In genomic region chr19:10510301-10510802, GRCh38 we compare ENCODE assay signal across 8 cellular contexts. TPM values are rescaled to one million over a fixed set of nuclear protein-coding genes. Genes with fewer than 3 reads are reported as not detected.
DNase-seq lines count a peak whose midpoint lies in the region; ATAC-seq and TF ChIP-seq lines count a peak whose summit lies in the region.

No MANE protein-coding gene starts in this region.

- H3K4me3 Mint-ChIP-seq in WTC11 (no peak overlapping the region), nephron progenitor cell (no peak overlapping the region)

- intact Hi-C loops in heart left ventricle (cut with DNase I) (no loop called here), Right ventricle myocardium inferior (cut with DNase I) (no loop called here), sciatic nerve (cut with DNase I) (no loop called here)

- no peak overlapping the region for H3K4me3 ChIP-seq in heart left ventricle

- H3K36me3 Mint-ChIP-seq in WTC11, result peaks cover 8% of the 10 kb centered on the region; the same call in 1 of the 2 replicates
- H3K36me3 Mint-ChIP-seq in nephron progenitor cell (ENCODE audit: low read depth), result peaks cover 11% of the 10 kb centered on the region

- 0 out of 2 replicates have a peak, but pooled peaks cover 3% of the 10 kb centered on the region for H3K9me3 Mint-ChIP-seq in WTC11
- no peaks in the 10 kb centered on the region for H3K9me3 Mint-ChIP-seq in nephron progenitor cell

- 5 to 9% (median 7%) methylated on average over 7 to 15 of the region's 15 CpGs for WGBS in heart left ventricle, 4 donors

- H3K27ac ChIP-seq in heart left ventricle, result no peak overlapping the region

- peaks cover 0 to 17% (median 0%) of the 10 kb centered on the region in 12 donors for H3K4me1 ChIP-seq in heart left ventricle

- ATAC-seq in heart left ventricle (no peak), Right ventricle myocardium inferior (no peak), WTC11 (peak; percentile 23), GM21447 (IDR thresholded peaks at IDR 0.05; ENCODE audit: unreplicated experiment) (no peak), sciatic nerve (no peak), HG02981 (IDR thresholded peaks at IDR 0.05; ENCODE audit: unreplicated experiment) (no peak)

- TF ChIP-seq CTCF in heart left ventricle (IDR thresholded peaks at IDR 0.05) (peak; percentile 44 to 70 (median 58)), WTC11 (IDR thresholded peaks at IDR 0.05) (peak; percentile 80), nephron progenitor cell (IDR thresholded peaks at IDR 0.05) (peak; percentile 87)

- H3K4me1 Mint-ChIP-seq in WTC11, result peaks cover 11% of the 10 kb centered on the region
- H3K4me1 Mint-ChIP-seq in nephron progenitor cell, result peaks cover 5% of the 10 kb centered on the region

- no peaks in the 10 kb centered on the region for H3K9me3 ChIP-seq in heart left ventricle

- no peaks in the 10 kb centered on the region for H3K36me3 ChIP-seq in heart left ventricle

- H3K27me3 ChIP-seq in heart left ventricle, result peaks cover 22 to 57% (median 38%) of the 10 kb centered on the region in 9 donors

- no peak overlapping the region for H3K27ac Mint-ChIP-seq in WTC11
- no peak overlapping the region for H3K27ac Mint-ChIP-seq in nephron progenitor cell

- POLR2A ChIA-PET in WTC11 (lab: Charles Lee), result no interaction called here

- no peak for TF ChIP-seq POLR2A in heart left ventricle (IDR thresholded peaks at IDR 0.05)

- no peak for DNase-seq in heart left ventricle
- no peak for DNase-seq in Right ventricle myocardium inferior (ENCODE audit: missing footprints)
- DNase-seq in WTC11 (ENCODE audit: low spot score), result peak; percentile 88
- peak; percentile 17 for DNase-seq in cerebellar cortex (ENCODE audit: low spot score)
- peak; percentile 81 for DNase-seq in nephron progenitor cell
- no peak for DNase-seq in sciatic nerve (ENCODE audit: low spot score)

- peaks cover 34% of the 10 kb centered on the region for H3K27me3 Mint-ChIP-seq in WTC11 (ENCODE audit: low read depth)
- H3K27me3 Mint-ChIP-seq in nephron progenitor cell (ENCODE audit: low read depth, poor library complexity), result peaks cover 24% of the 10 kb centered on the region

- CTCF ChIA-PET in WTC11 (lab: Charles Lee), result interaction anchor here (0.6 to 3.0 kb wide), 19 partner anchors 10 to 427 kb away, joined by 3 to 21 read pairs (median 5); partner anchors contain the start of genes CDC37 and QTRT1

TF ChIP-seq in WTC11, 78 proteins besides CTCF, POLR2A, EP300 and RAD21:
- TF ChIP-seq HMGXB4 (CRISPR knock-in tag; IDR thresholded peaks at IDR 0.05) (0 out of 2 replicates have a peak, but pooled peaks have one; percentile 49), CREB1 (CRISPR knock-in tag; IDR thresholded peaks at IDR 0.05) (no peak)

RNA-seq across cellular contexts. Expression of gene S1PR5, which starts 6.9 kb away (rescaled TPM):
- total RNA-seq in heart left ventricle (1 to 10 TPM in 1 of 9 donors, under 1 TPM in 5, not detected in 3; 0.23 to 1.7 (median 0.32) TPM), Right ventricle myocardium inferior (0.27 TPM), WTC11 (2021) (3.8 to 5.4 TPM (median 4.1 TPM) in 3 replicates), sciatic nerve (0.53 TPM)
- polyA plus RNA-seq in heart left ventricle, result under 1 TPM in 1 of 2 donors, not detected in 1; 0.10 TPM

RNA-seq across cellular contexts. Expression of gene KEAP1, which starts 7.2 kb away (rescaled TPM):
- total RNA-seq in heart left ventricle (10 to 100 TPM; 52.8 to 94.2 (median 65.4) TPM), Right ventricle myocardium inferior (82.8 TPM), WTC11 (2021) (65.1 to 74.9 TPM (median 68.7 TPM) in 3 replicates), sciatic nerve (63.9 TPM)
- 10 to 100 TPM; 68.3 to 71.3 TPM for polyA plus RNA-seq in heart left ventricle

RNA-seq across cellular contexts. Expression of gene ATG4D, which starts 33.4 kb away (rescaled TPM):
- total RNA-seq in heart left ventricle, result 10 to 100 TPM; 47.3 to 76.1 (median 55.3) TPM
- polyA plus RNA-seq in heart left ventricle, result 10 to 100 TPM; 55.9 to 83.5 TPM
- 47.6 TPM for total RNA-seq in Right ventricle myocardium inferior
- 50.3 to 59.4 TPM (median 53.8 TPM) in 3 replicates for total RNA-seq in WTC11 (2021)
- 15.1 TPM for total RNA-seq in sciatic nerve

RNA-seq across cellular contexts. Expression of gene KRI1, which starts 55.5 kb away (rescaled TPM):
- 10 to 100 TPM in 6 of 9 donors, 1 to 10 TPM in 3; 6.7 to 13.0 (median 10.4) TPM for total RNA-seq in heart left ventricle
- polyA plus RNA-seq in heart left ventricle, result 10 to 100 TPM in 1 of 2 donors, 1 to 10 TPM in 1; 9.8 to 15.0 TPM
- 10.8 TPM for total RNA-seq in Right ventricle myocardium inferior
- total RNA-seq in WTC11 (2021), result 43.6 to 50.9 TPM (median 49.3 TPM) in 3 replicates
- total RNA-seq in sciatic nerve, result 25.0 TPM

RNA-seq across cellular contexts. Expression of gene CDKN2D, which starts 58.4 kb away (rescaled TPM):
- total RNA-seq in heart left ventricle, result 10 to 100 TPM in 6 of 9 donors, 1 to 10 TPM in 3; 6.8 to 19.9 (median 11.8) TPM
- polyA plus RNA-seq in heart left ventricle, result 10 to 100 TPM; 11.1 to 28.0 TPM
- total RNA-seq in Right ventricle myocardium inferior, result 9.9 TPM
- 2.1 to 3.3 TPM (median 2.5 TPM) in 3 replicates for total RNA-seq in WTC11 (2021)
- total RNA-seq in sciatic nerve, result 14.9 TPM

Comparison
In these comparisons a context has a peak if more than half of its experiments do, and no peak if none do; other contexts are left out.
1. DNase-seq: peak in WTC11 (single experiment), cerebellar cortex (single experiment) and nephron progenitor cell (single experiment); none in heart left ventricle (0 of 5), Right ventricle myocardium inferior (single experiment) and sciatic nerve (single experiment).
2. Peak in every context shown above with its lines, with median percentiles within 50 percentile points of each other: CTCF ChIP-seq.